In genomic region chr11:122741613-122742012, GRCh38 we compare ENCODE assay signal across 14 cellular contexts.
A peak's percentile ranks its signal among the peaks of the same experiment; 100 is the strongest.
DNase-seq lines count a peak whose midpoint lies in the region; ATAC-seq and TF ChIP-seq lines count a peak whose summit lies in the region.
"Had no signal": no experiment of that assay in that cellular context is flagged by ENCODE, and none has a peak within 500 bp of the region (broad histone marks: within the 10 kb centered on the region; RNA-seq: fewer than 3 reads in every experiment).

No MANE protein-coding gene starts in this region.

- H3K4me3 ChIP-seq in brain microvascular endothelial cell (ENCODE audit: low read depth, low read length) (no peak overlapping the region), skeletal muscle cell (ENCODE audit: low read depth, low read length) (no peak overlapping the region)
- H3K4me3 ChIP-seq: thoracic aorta had no signal

- peak overlapping the region; percentile 42 for H3K27ac ChIP-seq in brain microvascular endothelial cell
- H3K27ac ChIP-seq: HL-60 had no signal

- no peak for TF ChIP-seq CTCF in brain microvascular endothelial cell (IDR thresholded peaks at IDR 0.05; ENCODE audit: low read depth, low read length, missing control alignments)

- H3K36me3 ChIP-seq in brain microvascular endothelial cell (replicated peaks) = no peaks in the 10 kb centered on the region
- H3K36me3 ChIP-seq: thoracic aorta had no signal

- no peaks in the 10 kb centered on the region for H3K27me3 ChIP-seq in brain microvascular endothelial cell (replicated peaks)

- ATAC-seq in GM18498 (IDR thresholded peaks at IDR 0.05; ENCODE audit: unreplicated experiment) = no peak

- DNase-seq in GF-D8 (lab: John Stamatoyannopoulos, UW) = peak; percentile 100
- DNase-seq in brain microvascular endothelial cell = peak; percentile 50
- DNase-seq in iris pigment epithelial cell (ENCODE audit: low read depth) = peak; percentile 45
- DNase-seq in skeletal muscle cell (ENCODE audit: low read depth) = peak; percentile 74
- DNase-seq in activated effector memory CD4-positive, alpha-beta T cell treated with anti-CD3 and anti-CD28 coated beads, Interleukin-2, amount 50 U/mL, for 16 hours = no peak
- DNase-seq in NAMALWA (ENCODE audit: low spot score) = no peak
- DNase-seq in DMS 273 treated with DMSO at 0.1 percent for 48 hours (lab: John Stamatoyannopoulos, UW) = no peak
- DNase-seq: dermis blood vessel endothelial cell, H7, NCI-H2029 treated with DMSO at 0.1 percent for 48 hours, SHP77 treated with DMSO at 0.1 percent for 48 hours had no signal

- in situ Hi-C loops in brain microvascular endothelial cell (cut with HindIII; ENCODE audit: low pct_ligation_motif_present, low sequenced_read_pairs) = loop anchor here (25.0 kb wide), 1 partner anchor 104 kb away; no protein-coding TSS in a partner anchor

Comparison
In these comparisons a context has a peak if more than half of its experiments do, and no peak if none do; other contexts are left out.
1. DNase-seq: peak in GF-D8 (single experiment), brain microvascular endothelial cell (single experiment), iris pigment epithelial cell (single experiment) and skeletal muscle cell (single experiment); none in activated effector memory CD4-positive, alpha-beta T cell treated with anti-CD3 and anti-CD28 coated beads, Interleukin-2, amount 50 U/mL, for 16 hours (single experiment), NAMALWA (single experiment) and DMS 273 treated with DMSO at 0.1 percent for 48 hours (single experiment).